Comparison of ENCODE assay signal across 9 cellular contexts in genomic region chr4:73019462-73020047, GRCh38. TPM values are rescaled to one million over a fixed set of nuclear protein-coding genes. Genes with fewer than 3 reads are reported as not detected.
DNase-seq lines count a peak whose midpoint lies in the region; ATAC-seq and TF ChIP-seq lines count a peak whose summit lies in the region.
"Had no signal": no experiment of that assay in that cellular context is flagged by ENCODE, and none has a peak within 500 bp of the region (broad histone marks: within the 10 kb centered on the region; RNA-seq: fewer than 3 reads in every experiment).

No MANE protein-coding gene starts in this region.

- intact Hi-C loops in colonic mucosa (cut with DNase I), result loop anchor here (5.0 to 10.0 kb wide), 3 partner anchors 317 to 725 kb away; no protein-coding TSS in a partner anchor
- intact Hi-C loops in mucosa of descending colon (cut with DNase I, micrococcal nuclease), result loop anchor here in 1 of 2 donors (5.0 to 10.0 kb wide), 2 partner anchors 317 to 515 kb away; no protein-coding TSS in a partner anchor

- DNase-seq in BE2C (peak; percentile 36), NCI-H460 (ENCODE audit: extremely low read depth, low read depth) (peak; percentile 15), colonic mucosa (no peak), mucosa of descending colon (peak in 1 of 3 donors; percentile 37)
- no peak for DNase-seq in activated naive CD4-positive, alpha-beta T cell treated with Interleukin-2 at 50 U/mL for 16 hours

- no peak overlapping the region for H3K9ac ChIP-seq in colonic mucosa (ENCODE audit: low read depth in 2 of 2, low read length in 2 of 2)

- H3K36me3 ChIP-seq in BE2C (no peaks in the 10 kb centered on the region), colonic mucosa (no peaks in the 10 kb centered on the region), mucosa of descending colon (ENCODE audit: low read depth) (no peaks in the 10 kb centered on the region)

- TF ChIP-seq CTCF in BE2C (IDR thresholded peaks at IDR 0.05; ENCODE audit: low read depth, low read length) (peak; percentile 72), GM12873 (IDR thresholded peaks at IDR 0.05; ENCODE audit: insufficient read depth, low read depth, low read length, missing control alignments) (peak; percentile 58), colonic mucosa (IDR thresholded peaks at IDR 0.05) (peak; percentile 62), mucosa of descending colon (IDR thresholded peaks at IDR 0.05) (peak; percentile 19)

- no peaks in the 10 kb centered on the region for H3K4me1 ChIP-seq in BE2C
- no peaks in the 10 kb centered on the region for H3K4me1 ChIP-seq in colonic mucosa
- no peaks in the 10 kb centered on the region for H3K4me1 ChIP-seq in mucosa of descending colon (ENCODE audit: low read depth)

- H3K9me3 ChIP-seq in BE2C, result no peaks in the 10 kb centered on the region
- no peaks in the 10 kb centered on the region for H3K9me3 ChIP-seq in colonic mucosa
- no peaks in the 10 kb centered on the region for H3K9me3 ChIP-seq in mucosa of descending colon

- H3K27me3 ChIP-seq in BE2C (no peaks in the 10 kb centered on the region), colonic mucosa (no peaks in the 10 kb centered on the region)

- no peak for ATAC-seq in mucosa of descending colon
- no peak for ATAC-seq in GM18511 (IDR thresholded peaks at IDR 0.05; ENCODE audit: unreplicated experiment)
- ATAC-seq in HG03280 (IDR thresholded peaks at IDR 0.05; ENCODE audit: unreplicated experiment), result no peak
- ATAC-seq: naive thymus-derived CD8-positive, alpha-beta T cell had no signal

- H3K4me3 ChIP-seq in BE2C (ENCODE audit: low read depth, low read length) (no peak overlapping the region), colonic mucosa (no peak overlapping the region), mucosa of descending colon (no peak overlapping the region)

- no peak overlapping the region for H3K27ac ChIP-seq in colonic mucosa

RNA-seq across cellular contexts. Expression of gene COX18, which starts 50.0 kb away (rescaled TPM):
- 13.1 TPM for polyA plus RNA-seq in BE2C (2012; ENCODE audit: insufficient read depth, insufficient read length, low read depth)
- total RNA-seq in NCI-H460 (2014; rRNA removed; shearing (Covaris generic)), result 22.2 and 25.8 TPM in 2 replicates
- polyA plus RNA-seq in NCI-H460 (2014; cell fraction: nucleus; rRNA removed), result 10.0 and 23.3 TPM in 2 replicates
- total RNA-seq in colonic mucosa (10 to 100 TPM; 19.5 to 19.6 TPM), mucosa of descending colon (10 to 100 TPM; 12.2 to 17.8 (median 14.2) TPM)

Comparison
In these comparisons a context has a peak if more than half of its experiments do, and no peak if none do; other contexts are left out.
1. DNase-seq: peak in BE2C (single experiment) and NCI-H460 (single experiment); none in colonic mucosa (single experiment) and activated naive CD4-positive, alpha-beta T cell treated with Interleukin-2 at 50 U/mL for 16 hours (single experiment).
2. CTCF ChIP-seq: peak in every context shown above with its lines; median percentile 72 in BE2C; 62 in colonic mucosa; 58 in GM12873; 19 in mucosa of descending colon.